ENCODE assay signal across 8 cellular contexts in the genomic region with DNA sequence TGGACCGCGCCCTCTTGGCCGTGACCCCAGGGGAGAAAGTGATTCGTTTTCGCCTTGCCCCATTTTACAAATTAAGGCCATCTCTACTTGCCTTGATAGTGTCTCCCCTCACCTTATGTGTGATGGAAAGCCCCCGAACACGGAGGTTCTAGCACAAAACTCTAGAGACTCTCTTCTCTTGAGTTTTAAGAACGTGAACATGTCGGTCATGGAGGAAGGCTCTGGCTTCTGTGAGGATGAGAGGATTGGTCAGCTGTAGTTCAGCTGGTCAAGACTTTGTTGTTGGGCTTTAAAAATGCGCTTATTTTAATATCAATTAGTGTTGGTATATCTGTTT. TPM values are rescaled to one million over a fixed set of nuclear protein-coding genes. Genes with fewer than 3 reads are reported as not detected.
A peak's percentile ranks its signal among the peaks of the same experiment; 100 is the strongest.
DNase-seq lines count a peak whose midpoint lies in the region; ATAC-seq and TF ChIP-seq lines count a peak whose summit lies in the region.

No MANE protein-coding gene starts in this region.

- H3K27ac ChIP-seq in temporal lobe (ENCODE audit: low read depth, low read length), result peak overlapping the region; percentile 82

- peaks cover 13% of the 10 kb centered on the region for H3K27me3 Mint-ChIP-seq in activated CD4-positive, alpha-beta T cell treated with anti-CD3 and anti-CD28 coated beads, Interleukin-2, amount 10 ng/mL, durations not matched to agents 7 days and 5 days

- peak overlapping the region; percentile 79 for H3K4me3 Mint-ChIP-seq in activated CD4-positive, alpha-beta T cell treated with anti-CD3 and anti-CD28 coated beads, Interleukin-2, amount 10 ng/mL, durations not matched to agents 7 days and 5 days

- CTCF ChIA-PET in activated CD4-positive, alpha-beta T cell treated with anti-CD3 and anti-CD28 coated beads, Interleukin-2, amount 10 ng/mL, durations not matched to agents 7 days and 5 days (lab: Charles Lee), result interaction anchor here (0.6 to 1.7 kb wide), 4 partner anchors 16 to 774 kb away, joined by 3 to 5 read pairs (median 4); no protein-coding TSS in a partner anchor

- peaks cover 24% of the 10 kb centered on the region for H3K36me3 Mint-ChIP-seq in activated CD4-positive, alpha-beta T cell treated with anti-CD3 and anti-CD28 coated beads, Interleukin-2, amount 10 ng/mL, durations not matched to agents 7 days and 5 days (ENCODE audit: low read depth)

- H3K4me1 Mint-ChIP-seq in activated CD4-positive, alpha-beta T cell treated with anti-CD3 and anti-CD28 coated beads, Interleukin-2, amount 10 ng/mL, durations not matched to agents 7 days and 5 days, result peaks cover 20% of the 10 kb centered on the region

- TF ChIP-seq CTCF in astrocyte of the spinal cord (IDR thresholded peaks at IDR 0.05; ENCODE audit: low read depth, low read length), result no peak

- ATAC-seq in HG03460 (IDR thresholded peaks at IDR 0.05; ENCODE audit: unreplicated experiment) (peak; percentile 27), left lobe of liver (peak; percentile 2)

- POLR2A ChIA-PET in activated CD4-positive, alpha-beta T cell treated with anti-CD3 and anti-CD28 coated beads, Interleukin-2, amount 10 ng/mL, durations not matched to agents 7 days and 5 days (lab: Charles Lee), result no interaction called here

- no peak for DNase-seq in activated CD4-positive, alpha-beta T cell treated with anti-CD3 and anti-CD28 coated beads, Interleukin-2, amount 10 ng/mL, durations not matched to agents 7 days and 5 days
- DNase-seq in activated CD4-positive, alpha-beta T cell treated with anti-CD3 and anti-CD28 coated beads for 4 hours, result no peak
- DNase-seq in astrocyte of the spinal cord (ENCODE audit: low read depth, low spot score) (no peak), left lobe of liver (ENCODE audit: low spot score) (no peak), NCI-H2029 treated with DMSO at 0.1 percent for 48 hours (lab: John Stamatoyannopoulos, UW) (no peak)
- no peak for DNase-seq in effector CD8-positive, alpha-beta T cell (lab: John Stamatoyannopoulos, UW)

- in situ Hi-C loops in astrocyte of the spinal cord (cut with HindIII; ENCODE audit: low sequenced_read_pairs), result no loop called here

- H3K9me3 Mint-ChIP-seq in activated CD4-positive, alpha-beta T cell treated with anti-CD3 and anti-CD28 coated beads, Interleukin-2, amount 10 ng/mL, durations not matched to agents 7 days and 5 days, result no peaks in the 10 kb centered on the region

- peak overlapping the region; percentile 90 for H3K4me3 ChIP-seq in astrocyte of the spinal cord (ENCODE audit: low read depth, low read length)

- H3K27ac Mint-ChIP-seq in activated CD4-positive, alpha-beta T cell treated with anti-CD3 and anti-CD28 coated beads, Interleukin-2, amount 10 ng/mL, durations not matched to agents 7 days and 5 days, result peak overlapping the region; percentile 78

RNA-seq across cellular contexts. Expression of a gene that starts 0.8 kb away (rescaled TPM):
- total RNA-seq in activated CD4-positive, alpha-beta T cell treated with anti-CD3 and anti-CD28 coated beads, Interleukin-2, amount 10 ng/mL, durations not matched to agents 7 days and 5 days, result 10 to 100 TPM; 49.5 to 52.5 TPM
- total RNA-seq in left lobe of liver (16.9 TPM), temporal lobe (234 TPM)
